ENCODE assay signal across 23 cellular contexts in genomic region chrX:13115457-13115856, GRCh38.
DNase-seq lines count a peak whose midpoint lies in the region; ATAC-seq, FAIRE-seq and TF ChIP-seq lines count a peak whose summit lies in the region.
"Had no signal": no experiment of that assay in that cellular context is flagged by ENCODE, and none has a peak within 500 bp of the region (broad histone marks: within the 10 kb centered on the region; RNA-seq: fewer than 3 reads in every experiment).

No MANE protein-coding gene starts in this region.

- H3K4me1 Mint-ChIP-seq in nephron, result peaks cover 26% of the 10 kb centered on the region

- H3K9me3 Mint-ChIP-seq in nephron, result peaks cover 31% of the 10 kb centered on the region
- H3K9me3 Mint-ChIP-seq: CD4-positive, alpha-beta T cell; HFFc6 had no signal

- TF ChIP-seq EP300 in HepG2 (IDR thresholded peaks at IDR 0.05; ENCODE audit: low read depth in 2 of 2, low read length in 2 of 2) (no peak), HepG2 (CRISPR knock-in tag; IDR thresholded peaks at IDR 0.05; ENCODE audit: borderline replicate concordance) (no peak)

- peak overlapping the region; percentile 35 to 71 (median 49) for H3K27ac Mint-ChIP-seq in nephron
- H3K27ac Mint-ChIP-seq: CD4-positive, alpha-beta T cell; HFFc6 had no signal

- no peak overlapping the region for H3K4me2 ChIP-seq in HepG2 (ENCODE audit: low read depth, low read length)

- peaks cover 5% of the 10 kb centered on the region for H3K36me3 Mint-ChIP-seq in nephron (ENCODE audit: low read depth)

- TF ChIP-seq POLR2A in HepG2 (IDR thresholded peaks at IDR 0.05; ENCODE audit: insufficient read depth in 1 of 2, low read depth in 2 of 2, low read length in 2 of 2) (no peak), right lobe of liver (IDR thresholded peaks at IDR 0.05) (no peak), testis (IDR thresholded peaks at IDR 0.05) (no peak)

- TF ChIP-seq RAD21 in HepG2 (CRISPR knock-in tag; IDR thresholded peaks at IDR 0.05), result no peak

- H3K36me3 ChIP-seq in HepG2 (replicated peaks in 1 of 2; ENCODE audit: control insufficient read depth in 1 of 2, insufficient read depth in 2 of 2, low read length in 2 of 2) (no peaks in the 10 kb centered on the region), right lobe of liver (no peaks in the 10 kb centered on the region), left ventricle myocardium inferior (no peaks in the 10 kb centered on the region), testis (ENCODE audit: low read depth, missing control alignments) (no peaks in the 10 kb centered on the region)

- intact Hi-C loops in HepG2 (cut with micrococcal nuclease; ENCODE audit: unreplicated experiment), result no loop called here
- intact Hi-C loops in right lobe of liver (cut with DNase I), result no loop called here
- intact Hi-C loops in left ventricle myocardium inferior (cut with micrococcal nuclease), result no loop called here
- intact Hi-C loops in testis (cut with DNase I; ENCODE audit: low total_unique reads), result no loop called here

- H3K4me3 Mint-ChIP-seq in nephron, result no peak overlapping the region
- H3K4me3 Mint-ChIP-seq: CD4-positive, alpha-beta T cell; HFFc6 had no signal

- H2AFZ ChIP-seq in HepG2 (ENCODE audit: low read length), result no peak overlapping the region

- TF ChIP-seq CTCF in HepG2 (CRISPR knock-in tag; IDR thresholded peaks at IDR 0.05) (no peak), right lobe of liver (IDR thresholded peaks at IDR 0.05) (no peak), left ventricle myocardium inferior (IDR thresholded peaks at IDR 0.05; ENCODE audit: borderline replicate concordance) (no peak), nephron (IDR thresholded peaks at IDR 0.05; ENCODE audit: unreplicated experiment in 3 of 3) (no peak), testis (IDR thresholded peaks at IDR 0.05) (no peak)

- H3K4me1 ChIP-seq in HepG2 (ENCODE audit: insufficient read depth, low read length) (peaks cover 21% of the 10 kb centered on the region), right lobe of liver (peaks cover 0 to 23% (median 2%) of the 10 kb centered on the region in 4 donors), left ventricle myocardium inferior (peaks cover 19% of the 10 kb centered on the region), testis (no peaks in the 10 kb centered on the region)

- no peaks in the 10 kb centered on the region for H4K20me1 ChIP-seq in HepG2 (ENCODE audit: insufficient read depth, low read length)

- DNase-seq in HepG2 (ENCODE audit: low spot score) (no peak), right lobe of liver (no peak), left ventricle myocardium inferior (no peak), medulla oblongata (ENCODE audit: extremely low spot score) (no peak), testis (no peak), putamen (ENCODE audit: low spot score) (no peak)
- DNase-seq in activated CD8-positive, alpha-beta memory T cell treated with anti-CD3 and anti-CD28 coated beads, Interleukin-2, amount 50 U/mL, for 48 hours, result no peak
- DNase-seq: CD4-positive, alpha-beta T cell; DMS153; GF-D8; HFFc6; KBM-7; NCI-H1105; NCI-H1694; NCI-H2081 treated with DMSO at 0.1 percent for 48 hours; NCI-H446 treated with DMSO at 0.1 percent for 48 hours; NK-92 treated with Interleukin-12 subunit alpha and Interleukin-12 subunit beta, amount 100 ng/mL, for 24 hours; SHP77 treated with DMSO at 0.1 percent for 48 hours had no signal

- H3K27me3 ChIP-seq in HepG2 (ENCODE audit: control insufficient read depth in 1 of 2, insufficient read depth in 2 of 2, low read length in 2 of 2) (no peaks in the 10 kb centered on the region), right lobe of liver (no peaks in the 10 kb centered on the region), left ventricle myocardium inferior (ENCODE audit: low read depth) (no peaks in the 10 kb centered on the region), testis (no peaks in the 10 kb centered on the region)

- POLR2A ChIA-PET in HepG2 (lab: Yijun Ruan, JAX), result no interaction called here

- ATAC-seq in HepG2 (peak; percentile 68; the same call in 2 of the 3 replicates), right lobe of liver (no peak)
- ATAC-seq: GM12878 had no signal

- no peaks in the 10 kb centered on the region for H3K79me2 ChIP-seq in HepG2 (ENCODE audit: insufficient read depth, low read length)

- 10% methylated on average over 1 of the region's 2 CpGs for WGBS in HepG2 (ENCODE audit: low lambda C conversion rate)
- WGBS in right lobe of liver (ENCODE audit: insufficient coverage, low coverage, low lambda C conversion rate, missing lambda C conversion rate), result 46% methylated on average over 2 of the region's 2 CpGs
- whole genome bisulfite sequencing in testis, 2 donors, result 39 to 60% methylated on average over 2 of the region's 2 CpGs

- H3K27me3 Mint-ChIP-seq in nephron (ENCODE audit: low read depth), result no peaks in the 10 kb centered on the region
- H3K27me3 Mint-ChIP-seq: CD4-positive, alpha-beta T cell had no signal

- no TSS peak for BruUV-seq in HepG2 (replicated peaks; lab: Mats Ljungman, UMichigan)

- in situ Hi-C loops in HepG2 (cut with HindIII; ENCODE audit: extremely low pct_ligation_motif_present, low pct_unique_long_range_greater_than_20kb), result no loop called here

- no peaks in the 10 kb centered on the region for H3K9me3 ChIP-seq in HepG2 (ENCODE audit: low read length)
- H3K9me3 ChIP-seq in right lobe of liver, result no peaks in the 10 kb centered on the region
- peaks cover 4% of the 10 kb centered on the region for H3K9me3 ChIP-seq in left ventricle myocardium inferior (replicated peaks)
- no peaks in the 10 kb centered on the region for H3K9me3 ChIP-seq in testis

- CTCF ChIA-PET in HepG2 (lab: Yijun Ruan, JAX; ENCODE audit: low intra/inter-chr PET ratio, low total read pairs), result no interaction called here

- no peak overlapping the region for H3K9ac ChIP-seq in HepG2 (ENCODE audit: insufficient read depth, low read depth, low read length)

- H3K4me3 ChIP-seq in HepG2 (replicated peaks in 1 of 3; ENCODE audit: insufficient read depth in 1 of 3, low read depth in 2 of 3, low read length in 3 of 3) (no peak overlapping the region), right lobe of liver (no peak overlapping the region), left ventricle myocardium inferior (no peak overlapping the region), testis (no peak overlapping the region)
- H3K4me3 ChIP-seq: GM12878 had no signal

- no peak for FAIRE-seq in HepG2 (lab: Jason Lieb, UNC)
- FAIRE-seq: A204.1, GM12878, H54, RCC 7860 had no signal

- H3K27ac ChIP-seq in HepG2 (ENCODE audit: extremely low read length, insufficient read depth, low read length) (no peak overlapping the region), right lobe of liver (no peak overlapping the region), left ventricle myocardium inferior (replicated peaks) (peak overlapping the region; percentile 62), testis (no peak overlapping the region)

TF ChIP-seq in HepG2, 621 proteins besides CTCF, POLR2A, EP300 and RAD21 (continues in another document):
- TF ChIP-seq PHB2 (IDR thresholded peaks at IDR 0.05; ENCODE audit: partially characterized antibody) (no peak), ZFYVE20 (CRISPR knock-in tag; IDR thresholded peaks at IDR 0.05; ENCODE audit: borderline replicate concordance, low read depth) (no peak), ZNF841 (CRISPR knock-in tag; IDR thresholded peaks at IDR 0.05; ENCODE audit: borderline replicate concordance) (no peak), ZBTB3 (CRISPR knock-in tag; IDR thresholded peaks at IDR 0.05; ENCODE audit: borderline replicate concordance, low read depth) (no peak), HOXA9 (CRISPR knock-in tag; IDR thresholded peaks at IDR 0.05; ENCODE audit: borderline replicate concordance) (no peak), ZNF788 (CRISPR knock-in tag; IDR thresholded peaks at IDR 0.05; ENCODE audit: borderline replicate concordance) (no peak), JDP2 (CRISPR knock-in tag; IDR thresholded peaks at IDR 0.05; ENCODE audit: borderline replicate concordance) (no peak), CREB3 (CRISPR knock-in tag; IDR thresholded peaks at IDR 0.05) (no peak), ZNF282 (IDR thresholded peaks at IDR 0.05; ENCODE audit: partially characterized antibody) (no peak)
- TF ChIP-seq, protein P1, sequence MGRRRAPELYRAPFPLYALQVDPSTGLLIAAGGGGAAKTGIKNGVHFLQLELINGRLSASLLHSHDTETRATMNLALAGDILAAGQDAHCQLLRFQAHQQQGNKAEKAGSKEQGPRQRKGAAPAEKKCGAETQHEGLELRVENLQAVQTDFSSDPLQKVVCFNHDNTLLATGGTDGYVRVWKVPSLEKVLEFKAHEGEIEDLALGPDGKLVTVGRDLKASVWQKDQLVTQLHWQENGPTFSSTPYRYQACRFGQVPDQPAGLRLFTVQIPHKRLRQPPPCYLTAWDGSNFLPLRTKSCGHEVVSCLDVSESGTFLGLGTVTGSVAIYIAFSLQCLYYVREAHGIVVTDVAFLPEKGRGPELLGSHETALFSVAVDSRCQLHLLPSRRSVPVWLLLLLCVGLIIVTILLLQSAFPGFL (CRISPR knock-in tag; IDR thresholded peaks at IDR 0.05), result no peak
- TF ChIP-seq, protein P2, sequence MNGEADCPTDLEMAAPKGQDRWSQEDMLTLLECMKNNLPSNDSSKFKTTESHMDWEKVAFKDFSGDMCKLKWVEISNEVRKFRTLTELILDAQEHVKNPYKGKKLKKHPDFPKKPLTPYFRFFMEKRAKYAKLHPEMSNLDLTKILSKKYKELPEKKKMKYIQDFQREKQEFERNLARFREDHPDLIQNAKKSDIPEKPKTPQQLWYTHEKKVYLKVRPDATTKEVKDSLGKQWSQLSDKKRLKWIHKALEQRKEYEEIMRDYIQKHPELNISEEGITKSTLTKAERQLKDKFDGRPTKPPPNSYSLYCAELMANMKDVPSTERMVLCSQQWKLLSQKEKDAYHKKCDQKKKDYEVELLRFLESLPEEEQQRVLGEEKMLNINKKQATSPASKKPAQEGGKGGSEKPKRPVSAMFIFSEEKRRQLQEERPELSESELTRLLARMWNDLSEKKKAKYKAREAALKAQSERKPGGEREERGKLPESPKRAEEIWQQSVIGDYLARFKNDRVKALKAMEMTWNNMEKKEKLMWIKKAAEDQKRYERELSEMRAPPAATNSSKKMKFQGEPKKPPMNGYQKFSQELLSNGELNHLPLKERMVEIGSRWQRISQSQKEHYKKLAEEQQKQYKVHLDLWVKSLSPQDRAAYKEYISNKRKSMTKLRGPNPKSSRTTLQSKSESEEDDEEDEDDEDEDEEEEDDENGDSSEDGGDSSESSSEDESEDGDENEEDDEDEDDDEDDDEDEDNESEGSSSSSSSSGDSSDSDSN (CRISPR knock-in tag; IDR thresholded peaks at IDR 0.05), result no peak
